Comparison of ENCODE assay signal across 8 cellular contexts in the genomic region with DNA sequence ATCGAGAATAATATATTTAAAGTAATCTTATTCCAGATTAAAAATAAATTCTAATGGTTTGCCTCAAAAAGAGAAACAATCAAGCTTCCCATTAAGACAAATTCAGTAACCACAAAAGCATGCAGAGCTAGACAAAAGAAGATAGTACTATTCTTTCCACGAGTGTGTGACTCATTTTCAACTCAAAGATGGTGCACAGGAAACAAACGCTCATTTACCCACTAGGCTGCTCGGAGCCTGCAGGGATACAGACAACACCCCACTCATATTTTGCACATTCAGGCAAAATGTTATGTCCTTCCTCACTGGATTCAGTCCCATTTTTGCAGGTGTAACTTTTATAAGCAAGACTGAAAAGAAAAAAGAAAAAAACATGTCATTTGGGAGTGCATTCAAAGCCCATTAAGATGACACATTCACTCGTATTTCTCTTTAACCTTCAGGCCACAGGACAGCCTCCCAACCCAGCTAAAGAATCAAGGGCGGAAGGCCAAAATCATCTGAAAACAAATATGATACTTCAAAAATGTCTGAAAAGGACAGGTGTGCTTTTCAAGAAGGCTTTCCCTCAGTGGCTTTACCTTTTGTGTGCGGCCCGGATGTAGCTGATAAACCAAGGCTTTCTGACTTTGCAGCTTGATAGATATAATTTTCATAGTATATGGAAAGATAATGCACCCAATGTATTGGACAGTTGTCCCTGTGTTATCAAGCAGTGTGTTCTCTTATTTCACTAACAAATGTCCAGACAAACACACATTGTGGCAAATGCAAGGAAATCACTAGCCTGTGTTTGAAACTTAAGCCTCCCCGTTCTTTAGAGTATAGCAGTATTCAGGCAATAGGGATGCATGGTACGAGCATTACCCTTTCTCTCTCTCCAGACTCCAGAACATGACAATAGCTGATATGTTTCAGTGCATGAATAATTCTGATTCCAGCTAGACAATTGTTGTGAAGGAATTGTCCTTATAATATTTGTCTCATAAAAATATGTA.
DNase-seq lines count a peak whose midpoint lies in the region; ATAC-seq, FAIRE-seq and TF ChIP-seq lines count a peak whose summit lies in the region.

No MANE protein-coding gene starts in this region.

- H3K4me3 ChIP-seq in A549 = no peak overlapping the region
- H3K4me3 ChIP-seq in fibroblast of villous mesenchyme (ENCODE audit: low read depth, low read length) = no peak overlapping the region

- no peak for FAIRE-seq in A549 (lab: Jason Lieb, UNC)

- no peaks in the 10 kb centered on the region for H3K9me3 ChIP-seq in A549

- no peak for TF ChIP-seq EP300 in A549 (IDR thresholded peaks at IDR 0.05)

- POLR2A ChIA-PET in A549 (lab: Yijun Ruan, JAX) = interaction anchor here (0.7 to 1.7 kb wide), 4 partner anchors 107 to 373 kb away, joined by 3 to 8 read pairs (median 7); partner anchors contain the start of gene PHLDA1

- no peak for TF ChIP-seq POLR2A in A549 (IDR thresholded peaks at IDR 0.05; ENCODE audit: low read length)

- peak; percentile 67 to 73; a peak in 5 of 6 replicates for ATAC-seq in A549
- peak; percentile 50 for ATAC-seq in HG02852 (IDR thresholded peaks at IDR 0.05; ENCODE audit: unreplicated experiment)
- no peak for ATAC-seq in HG03159 (IDR thresholded peaks at IDR 0.05; ENCODE audit: unreplicated experiment)

- TF ChIP-seq CTCF in A549 (IDR thresholded peaks at IDR 0.05) (no peak), fibroblast of villous mesenchyme (IDR thresholded peaks at IDR 0.05; ENCODE audit: insufficient read depth, low read depth, low read length) (no peak)

- peak overlapping the region; percentile 58 to 82 for H3K27ac ChIP-seq in A549

- CTCF ChIA-PET in A549 (lab: Yijun Ruan, JAX) = interaction anchor here (1.0 to 1.1 kb wide), 3 partner anchors 8 to 132 kb away, joined by 3 to 4 read pairs (median 3); no protein-coding TSS in a partner anchor

- TF ChIP-seq RAD21 in A549 (conservative IDR thresholded peaks at IDR 0.05 in 1 of 2, IDR thresholded peaks at IDR 0.05 in 1 of 2) = no peak

- WGBS in A549 (ENCODE audit: missing lambda C conversion rate) = 48% methylated on average over 10 of the region's 10 CpGs

- H3K4me1 ChIP-seq in A549 = peaks cover 47% of the 10 kb centered on the region

- H3K4me2 ChIP-seq in A549 = peak overlapping the region; percentile 38

- DNase-seq in A549 (ENCODE audit: low read depth in 1 of 2, low spot score in 1 of 2) (peak in 1 of 2 experiments; percentile 46), SW480 (ENCODE audit: low spot score) (peak; percentile 72), fibroblast of villous mesenchyme (ENCODE audit: low read depth) (peak; percentile 69), GOT3 (lab: John Stamatoyannopoulos, UW) (no peak), germinal center (ENCODE audit: low spot score) (no peak), GDM1 (lab: John Stamatoyannopoulos, UW) (no peak)

TF ChIP-seq in A549, 52 proteins besides CTCF, POLR2A, EP300 and RAD21:
- TF ChIP-seq FOSB (CRISPR knock-in tag; IDR thresholded peaks at IDR 0.05) = 0 out of 2 replicates have a peak, but pooled peaks have one; percentile 23
- peak; percentile 43 for TF ChIP-seq MAFK (IDR thresholded peaks at IDR 0.05; ENCODE audit: partially characterized antibody)
- peak; percentile 45; the same call in 1 of the 2 replicates for TF ChIP-seq FOSL2 (IDR thresholded peaks at IDR 0.05)
- TF ChIP-seq FOSL2 (CRISPR knock-in tag; IDR thresholded peaks at IDR 0.05) = peak; percentile 62
- no peak for TF ChIP-seq SREBF2 (IDR thresholded peaks at IDR 0.05)
- TF ChIP-seq MAX (IDR thresholded peaks at IDR 0.05) = peak; percentile 55
TF ChIP-seq in A549: peak in this region for 4.

Comparison
In these comparisons a context has a peak if more than half of its experiments do, and no peak if none do; other contexts are left out.
1. DNase-seq: peak in SW480 (single experiment) and fibroblast of villous mesenchyme (single experiment); none in GOT3 (single experiment), germinal center (single experiment) and GDM1 (single experiment).